ENCODE assay signal across 1 cellular context in the genomic region with DNA sequence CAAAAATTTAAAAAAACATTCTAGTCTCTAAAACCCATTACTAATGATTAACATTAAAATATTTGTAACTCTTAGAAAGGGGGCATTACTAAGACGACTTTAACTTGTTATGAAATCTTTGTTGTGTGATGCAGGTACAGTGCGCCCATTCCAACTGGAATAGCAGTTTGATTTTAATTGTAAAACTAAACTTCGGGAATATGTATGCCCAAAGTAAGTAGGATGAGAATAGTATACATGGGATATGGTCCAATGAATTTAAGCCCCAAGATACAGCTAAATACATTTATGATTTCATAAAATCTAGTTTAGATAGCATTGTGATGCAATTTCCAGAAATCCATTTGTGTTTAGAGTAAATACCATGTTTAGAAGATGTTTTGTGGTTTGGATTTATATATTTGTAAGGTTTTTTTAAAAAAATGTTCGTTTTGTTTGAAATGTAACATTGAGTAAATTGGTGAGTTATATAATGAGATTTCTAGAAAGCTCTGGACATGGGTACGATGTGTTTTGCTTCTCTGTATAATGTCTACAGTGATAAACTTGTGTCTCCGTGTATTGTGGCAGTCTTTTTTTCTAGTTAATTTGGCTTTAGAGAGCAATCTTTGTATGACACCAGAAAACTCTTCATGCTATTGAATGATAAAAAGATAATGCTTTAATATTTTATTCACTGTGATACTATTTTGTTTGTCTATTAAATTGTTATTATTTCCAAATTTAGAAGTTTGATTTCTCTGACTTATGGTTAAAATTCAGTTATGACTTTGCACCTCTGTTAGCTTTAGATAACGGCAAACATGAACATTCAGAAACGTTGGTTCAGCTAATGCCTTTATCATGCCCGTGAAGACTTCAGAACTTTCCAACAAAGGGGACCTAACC.
TF ChIP-seq lines count a peak whose summit lies in the region.

No MANE protein-coding gene starts in this region.

TF ChIP-seq in K562, 482 proteins besides CTCF, POLR2A, EP300 and RAD21 (continued from another document and continues in another):
- TF ChIP-seq, protein P1, sequence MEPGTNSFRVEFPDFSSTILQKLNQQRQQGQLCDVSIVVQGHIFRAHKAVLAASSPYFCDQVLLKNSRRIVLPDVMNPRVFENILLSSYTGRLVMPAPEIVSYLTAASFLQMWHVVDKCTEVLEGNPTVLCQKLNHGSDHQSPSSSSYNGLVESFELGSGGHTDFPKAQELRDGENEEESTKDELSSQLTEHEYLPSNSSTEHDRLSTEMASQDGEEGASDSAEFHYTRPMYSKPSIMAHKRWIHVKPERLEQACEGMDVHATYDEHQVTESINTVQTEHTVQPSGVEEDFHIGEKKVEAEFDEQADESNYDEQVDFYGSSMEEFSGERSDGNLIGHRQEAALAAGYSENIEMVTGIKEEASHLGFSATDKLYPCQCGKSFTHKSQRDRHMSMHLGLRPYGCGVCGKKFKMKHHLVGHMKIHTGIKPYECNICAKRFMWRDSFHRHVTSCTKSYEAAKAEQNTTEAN (CRISPR knock-in tag; IDR thresholded peaks at IDR 0.05) = no peak
- TF ChIP-seq ZNF644 (tag; IDR thresholded peaks at IDR 0.05; ENCODE audit: low read depth) (0 out of 2 replicates have a peak, but pooled peaks have one; percentile 18), ZNF282 (CRISPR knock-in tag; IDR thresholded peaks at IDR 0.05) (no peak), TSC22D4 (tag; IDR thresholded peaks at IDR 0.05) (no peak), U2AF1 (optimal IDR thresholded peaks at IDR 0.05; ENCODE audit: low read depth, low read length) (no peak), RUNX1 (IDR thresholded peaks at IDR 0.05; ENCODE audit: low read depth) (no peak), TRIM28 (IDR thresholded peaks at IDR 0.05) (no peak), PHB2 (IDR thresholded peaks at IDR 0.05; ENCODE audit: low read depth) (no peak; the same call in 1 of the 2 replicates), GATA2 (CRISPR knock-in tag; IDR thresholded peaks at IDR 0.05) (no peak), ZBED1 (IDR thresholded peaks at IDR 0.05) (no peak), GTF2E2 (tag; IDR thresholded peaks at IDR 0.05) (peak; percentile 68; the same call in 1 of the 2 replicates), ZSCAN32 (CRISPR knock-in tag; IDR thresholded peaks at IDR 0.05) (no peak), PRMT5 (CRISPR knock-in tag; IDR thresholded peaks at IDR 0.05) (no peak), KLF16 (IDR thresholded peaks at IDR 0.05) (peak; percentile 51; the same call in 1 of the 2 replicates), TEAD1 (CRISPR knock-in tag; IDR thresholded peaks at IDR 0.05) (no peak), ZNF354B (CRISPR knock-in tag; IDR thresholded peaks at IDR 0.05) (no peak), POLR2AphosphoS2 (IDR thresholded peaks at IDR 0.05; ENCODE audit: low read length) (no peak), ZNF384 (IDR thresholded peaks at IDR 0.05; ENCODE audit: low read depth, low read length) (no peak), EGR1 (conservative IDR thresholded peaks at IDR 0.05) (no peak), CBX8 (IDR thresholded peaks at IDR 0.05; ENCODE audit: borderline replicate concordance, extremely low read depth, low read depth, low read length, poor library complexity, severe bottlenecking) (no peak)
- TF ChIP-seq, protein P2, sequence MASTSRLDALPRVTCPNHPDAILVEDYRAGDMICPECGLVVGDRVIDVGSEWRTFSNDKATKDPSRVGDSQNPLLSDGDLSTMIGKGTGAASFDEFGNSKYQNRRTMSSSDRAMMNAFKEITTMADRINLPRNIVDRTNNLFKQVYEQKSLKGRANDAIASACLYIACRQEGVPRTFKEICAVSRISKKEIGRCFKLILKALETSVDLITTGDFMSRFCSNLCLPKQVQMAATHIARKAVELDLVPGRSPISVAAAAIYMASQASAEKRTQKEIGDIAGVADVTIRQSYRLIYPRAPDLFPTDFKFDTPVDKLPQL (IDR thresholded peaks at IDR 0.05; ENCODE audit: extremely low read depth, insufficient read length) = no peak
- TF ChIP-seq, protein P3, sequence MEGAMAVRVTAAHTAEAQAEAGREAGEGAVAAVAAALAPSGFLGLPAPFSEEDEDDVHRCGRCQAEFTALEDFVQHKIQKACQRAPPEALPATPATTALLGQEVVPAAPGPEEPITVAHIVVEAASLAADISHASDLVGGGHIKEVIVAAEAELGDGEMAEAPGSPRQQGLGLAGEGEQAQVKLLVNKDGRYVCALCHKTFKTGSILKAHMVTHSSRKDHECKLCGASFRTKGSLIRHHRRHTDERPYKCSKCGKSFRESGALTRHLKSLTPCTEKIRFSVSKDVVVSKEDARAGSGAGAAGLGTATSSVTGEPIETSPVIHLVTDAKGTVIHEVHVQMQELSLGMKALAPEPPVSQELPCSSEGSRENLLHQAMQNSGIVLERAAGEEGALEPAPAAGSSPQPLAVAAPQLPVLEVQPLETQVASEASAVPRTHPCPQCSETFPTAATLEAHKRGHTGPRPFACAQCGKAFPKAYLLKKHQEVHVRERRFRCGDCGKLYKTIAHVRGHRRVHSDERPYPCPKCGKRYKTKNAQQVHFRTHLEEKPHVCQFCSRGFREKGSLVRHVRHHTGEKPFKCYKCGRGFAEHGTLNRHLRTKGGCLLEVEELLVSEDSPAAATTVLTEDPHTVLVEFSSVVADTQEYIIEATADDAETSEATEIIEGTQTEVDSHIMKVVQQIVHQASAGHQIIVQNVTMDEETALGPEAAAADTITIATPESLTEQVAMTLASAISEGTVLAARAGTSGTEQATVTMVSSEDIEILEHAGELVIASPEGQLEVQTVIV (CRISPR knock-in tag; IDR thresholded peaks at IDR 0.05; ENCODE audit: borderline replicate concordance) = no peak
- TF ChIP-seq, protein P4, sequence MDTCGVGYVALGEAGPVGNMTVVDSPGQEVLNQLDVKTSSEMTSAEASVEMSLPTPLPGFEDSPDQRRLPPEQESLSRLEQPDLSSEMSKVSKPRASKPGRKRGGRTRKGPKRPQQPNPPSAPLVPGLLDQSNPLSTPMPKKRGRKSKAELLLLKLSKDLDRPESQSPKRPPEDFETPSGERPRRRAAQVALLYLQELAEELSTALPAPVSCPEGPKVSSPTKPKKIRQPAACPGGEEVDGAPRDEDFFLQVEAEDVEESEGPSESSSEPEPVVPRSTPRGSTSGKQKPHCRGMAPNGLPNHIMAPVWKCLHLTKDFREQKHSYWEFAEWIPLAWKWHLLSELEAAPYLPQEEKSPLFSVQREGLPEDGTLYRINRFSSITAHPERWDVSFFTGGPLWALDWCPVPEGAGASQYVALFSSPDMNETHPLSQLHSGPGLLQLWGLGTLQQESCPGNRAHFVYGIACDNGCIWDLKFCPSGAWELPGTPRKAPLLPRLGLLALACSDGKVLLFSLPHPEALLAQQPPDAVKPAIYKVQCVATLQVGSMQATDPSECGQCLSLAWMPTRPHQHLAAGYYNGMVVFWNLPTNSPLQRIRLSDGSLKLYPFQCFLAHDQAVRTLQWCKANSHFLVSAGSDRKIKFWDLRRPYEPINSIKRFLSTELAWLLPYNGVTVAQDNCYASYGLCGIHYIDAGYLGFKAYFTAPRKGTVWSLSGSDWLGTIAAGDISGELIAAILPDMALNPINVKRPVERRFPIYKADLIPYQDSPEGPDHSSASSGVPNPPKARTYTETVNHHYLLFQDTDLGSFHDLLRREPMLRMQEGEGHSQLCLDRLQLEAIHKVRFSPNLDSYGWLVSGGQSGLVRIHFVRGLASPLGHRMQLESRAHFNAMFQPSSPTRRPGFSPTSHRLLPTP (IDR thresholded peaks at IDR 0.05; ENCODE audit: borderline replicate concordance, extremely low read depth, insufficient read length) = no peak
- TF ChIP-seq, protein P5, sequence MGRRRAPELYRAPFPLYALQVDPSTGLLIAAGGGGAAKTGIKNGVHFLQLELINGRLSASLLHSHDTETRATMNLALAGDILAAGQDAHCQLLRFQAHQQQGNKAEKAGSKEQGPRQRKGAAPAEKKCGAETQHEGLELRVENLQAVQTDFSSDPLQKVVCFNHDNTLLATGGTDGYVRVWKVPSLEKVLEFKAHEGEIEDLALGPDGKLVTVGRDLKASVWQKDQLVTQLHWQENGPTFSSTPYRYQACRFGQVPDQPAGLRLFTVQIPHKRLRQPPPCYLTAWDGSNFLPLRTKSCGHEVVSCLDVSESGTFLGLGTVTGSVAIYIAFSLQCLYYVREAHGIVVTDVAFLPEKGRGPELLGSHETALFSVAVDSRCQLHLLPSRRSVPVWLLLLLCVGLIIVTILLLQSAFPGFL (CRISPR knock-in tag; IDR thresholded peaks at IDR 0.05) = no peak
- TF ChIP-seq, protein P6, sequence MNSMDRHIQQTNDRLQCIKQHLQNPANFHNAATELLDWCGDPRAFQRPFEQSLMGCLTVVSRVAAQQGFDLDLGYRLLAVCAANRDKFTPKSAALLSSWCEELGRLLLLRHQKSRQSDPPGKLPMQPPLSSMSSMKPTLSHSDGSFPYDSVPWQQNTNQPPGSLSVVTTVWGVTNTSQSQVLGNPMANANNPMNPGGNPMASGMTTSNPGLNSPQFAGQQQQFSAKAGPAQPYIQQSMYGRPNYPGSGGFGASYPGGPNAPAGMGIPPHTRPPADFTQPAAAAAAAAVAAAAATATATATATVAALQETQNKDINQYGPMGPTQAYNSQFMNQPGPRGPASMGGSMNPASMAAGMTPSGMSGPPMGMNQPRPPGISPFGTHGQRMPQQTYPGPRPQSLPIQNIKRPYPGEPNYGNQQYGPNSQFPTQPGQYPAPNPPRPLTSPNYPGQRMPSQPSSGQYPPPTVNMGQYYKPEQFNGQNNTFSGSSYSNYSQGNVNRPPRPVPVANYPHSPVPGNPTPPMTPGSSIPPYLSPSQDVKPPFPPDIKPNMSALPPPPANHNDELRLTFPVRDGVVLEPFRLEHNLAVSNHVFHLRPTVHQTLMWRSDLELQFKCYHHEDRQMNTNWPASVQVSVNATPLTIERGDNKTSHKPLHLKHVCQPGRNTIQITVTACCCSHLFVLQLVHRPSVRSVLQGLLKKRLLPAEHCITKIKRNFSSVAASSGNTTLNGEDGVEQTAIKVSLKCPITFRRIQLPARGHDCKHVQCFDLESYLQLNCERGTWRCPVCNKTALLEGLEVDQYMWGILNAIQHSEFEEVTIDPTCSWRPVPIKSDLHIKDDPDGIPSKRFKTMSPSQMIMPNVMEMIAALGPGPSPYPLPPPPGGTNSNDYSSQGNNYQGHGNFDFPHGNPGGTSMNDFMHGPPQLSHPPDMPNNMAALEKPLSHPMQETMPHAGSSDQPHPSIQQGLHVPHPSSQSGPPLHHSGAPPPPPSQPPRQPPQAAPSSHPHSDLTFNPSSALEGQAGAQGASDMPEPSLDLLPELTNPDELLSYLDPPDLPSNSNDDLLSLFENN (IDR thresholded peaks at IDR 0.05; ENCODE audit: low read depth in 2 of 2, low read length in 2 of 2) = no peak
- TF ChIP-seq, protein P7, sequence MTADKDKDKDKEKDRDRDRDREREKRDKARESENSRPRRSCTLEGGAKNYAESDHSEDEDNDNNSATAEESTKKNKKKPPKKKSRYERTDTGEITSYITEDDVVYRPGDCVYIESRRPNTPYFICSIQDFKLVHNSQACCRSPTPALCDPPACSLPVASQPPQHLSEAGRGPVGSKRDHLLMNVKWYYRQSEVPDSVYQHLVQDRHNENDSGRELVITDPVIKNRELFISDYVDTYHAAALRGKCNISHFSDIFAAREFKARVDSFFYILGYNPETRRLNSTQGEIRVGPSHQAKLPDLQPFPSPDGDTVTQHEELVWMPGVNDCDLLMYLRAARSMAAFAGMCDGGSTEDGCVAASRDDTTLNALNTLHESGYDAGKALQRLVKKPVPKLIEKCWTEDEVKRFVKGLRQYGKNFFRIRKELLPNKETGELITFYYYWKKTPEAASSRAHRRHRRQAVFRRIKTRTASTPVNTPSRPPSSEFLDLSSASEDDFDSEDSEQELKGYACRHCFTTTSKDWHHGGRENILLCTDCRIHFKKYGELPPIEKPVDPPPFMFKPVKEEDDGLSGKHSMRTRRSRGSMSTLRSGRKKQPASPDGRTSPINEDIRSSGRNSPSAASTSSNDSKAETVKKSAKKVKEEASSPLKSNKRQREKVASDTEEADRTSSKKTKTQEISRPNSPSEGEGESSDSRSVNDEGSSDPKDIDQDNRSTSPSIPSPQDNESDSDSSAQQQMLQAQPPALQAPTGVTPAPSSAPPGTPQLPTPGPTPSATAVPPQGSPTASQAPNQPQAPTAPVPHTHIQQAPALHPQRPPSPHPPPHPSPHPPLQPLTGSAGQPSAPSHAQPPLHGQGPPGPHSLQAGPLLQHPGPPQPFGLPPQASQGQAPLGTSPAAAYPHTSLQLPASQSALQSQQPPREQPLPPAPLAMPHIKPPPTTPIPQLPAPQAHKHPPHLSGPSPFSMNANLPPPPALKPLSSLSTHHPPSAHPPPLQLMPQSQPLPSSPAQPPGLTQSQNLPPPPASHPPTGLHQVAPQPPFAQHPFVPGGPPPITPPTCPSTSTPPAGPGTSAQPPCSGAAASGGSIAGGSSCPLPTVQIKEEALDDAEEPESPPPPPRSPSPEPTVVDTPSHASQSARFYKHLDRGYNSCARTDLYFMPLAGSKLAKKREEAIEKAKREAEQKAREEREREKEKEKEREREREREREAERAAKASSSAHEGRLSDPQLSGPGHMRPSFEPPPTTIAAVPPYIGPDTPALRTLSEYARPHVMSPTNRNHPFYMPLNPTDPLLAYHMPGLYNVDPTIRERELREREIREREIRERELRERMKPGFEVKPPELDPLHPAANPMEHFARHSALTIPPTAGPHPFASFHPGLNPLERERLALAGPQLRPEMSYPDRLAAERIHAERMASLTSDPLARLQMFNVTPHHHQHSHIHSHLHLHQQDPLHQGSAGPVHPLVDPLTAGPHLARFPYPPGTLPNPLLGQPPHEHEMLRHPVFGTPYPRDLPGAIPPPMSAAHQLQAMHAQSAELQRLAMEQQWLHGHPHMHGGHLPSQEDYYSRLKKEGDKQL (CRISPR knock-in tag; IDR thresholded peaks at IDR 0.05; ENCODE audit: borderline replicate concordance) = no peak
- TF ChIP-seq, protein P8, sequence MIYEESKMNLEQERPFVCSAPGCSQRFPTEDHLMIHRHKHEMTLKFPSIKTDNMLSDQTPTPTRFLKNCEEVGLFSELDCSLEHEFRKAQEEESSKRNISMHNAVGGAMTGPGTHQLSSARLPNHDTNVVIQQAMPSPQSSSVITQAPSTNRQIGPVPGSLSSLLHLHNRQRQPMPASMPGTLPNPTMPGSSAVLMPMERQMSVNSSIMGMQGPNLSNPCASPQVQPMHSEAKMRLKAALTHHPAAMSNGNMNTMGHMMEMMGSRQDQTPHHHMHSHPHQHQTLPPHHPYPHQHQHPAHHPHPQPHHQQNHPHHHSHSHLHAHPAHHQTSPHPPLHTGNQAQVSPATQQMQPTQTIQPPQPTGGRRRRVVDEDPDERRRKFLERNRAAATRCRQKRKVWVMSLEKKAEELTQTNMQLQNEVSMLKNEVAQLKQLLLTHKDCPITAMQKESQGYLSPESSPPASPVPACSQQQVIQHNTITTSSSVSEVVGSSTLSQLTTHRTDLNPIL (CRISPR knock-in tag; IDR thresholded peaks at IDR 0.05) = no peak
- TF ChIP-seq, protein P9, sequence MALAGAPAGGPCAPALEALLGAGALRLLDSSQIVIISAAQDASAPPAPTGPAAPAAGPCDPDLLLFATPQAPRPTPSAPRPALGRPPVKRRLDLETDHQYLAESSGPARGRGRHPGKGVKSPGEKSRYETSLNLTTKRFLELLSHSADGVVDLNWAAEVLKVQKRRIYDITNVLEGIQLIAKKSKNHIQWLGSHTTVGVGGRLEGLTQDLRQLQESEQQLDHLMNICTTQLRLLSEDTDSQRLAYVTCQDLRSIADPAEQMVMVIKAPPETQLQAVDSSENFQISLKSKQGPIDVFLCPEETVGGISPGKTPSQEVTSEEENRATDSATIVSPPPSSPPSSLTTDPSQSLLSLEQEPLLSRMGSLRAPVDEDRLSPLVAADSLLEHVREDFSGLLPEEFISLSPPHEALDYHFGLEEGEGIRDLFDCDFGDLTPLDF (CRISPR knock-in tag; IDR thresholded peaks at IDR 0.05) = no peak
- TF ChIP-seq, protein P10, sequence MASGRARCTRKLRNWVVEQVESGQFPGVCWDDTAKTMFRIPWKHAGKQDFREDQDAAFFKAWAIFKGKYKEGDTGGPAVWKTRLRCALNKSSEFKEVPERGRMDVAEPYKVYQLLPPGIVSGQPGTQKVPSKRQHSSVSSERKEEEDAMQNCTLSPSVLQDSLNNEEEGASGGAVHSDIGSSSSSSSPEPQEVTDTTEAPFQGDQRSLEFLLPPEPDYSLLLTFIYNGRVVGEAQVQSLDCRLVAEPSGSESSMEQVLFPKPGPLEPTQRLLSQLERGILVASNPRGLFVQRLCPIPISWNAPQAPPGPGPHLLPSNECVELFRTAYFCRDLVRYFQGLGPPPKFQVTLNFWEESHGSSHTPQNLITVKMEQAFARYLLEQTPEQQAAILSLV (tag; IDR thresholded peaks at IDR 0.05) = peak; percentile 71
